12 cellular contexts compared by ENCODE assay signal in genomic region chr2:74142340-74142739, GRCh38. TPM values are rescaled to one million over a fixed set of nuclear protein-coding genes. Genes with fewer than 3 reads are reported as not detected.
DNase-seq lines count a peak whose midpoint lies in the region; ATAC-seq, FAIRE-seq and TF ChIP-seq lines count a peak whose summit lies in the region.
"Had no signal": no experiment of that assay in that cellular context is flagged by ENCODE, and none has a peak within 500 bp of the region (broad histone marks: within the 10 kb centered on the region; RNA-seq: fewer than 3 reads in every experiment).

No MANE protein-coding gene starts in this region.

- no peak for DNase-seq in activated T-cell treated with anti-CD3 and anti-CD28 coated beads, Interleukin-2, amount 50 U/mL, for 24 hours
- DNase-seq in activated T-cell treated with anti-CD3 and anti-CD28 coated beads, Interleukin-2, amount 50 U/mL, for 1 hour: no peak
- DNase-seq in NB4 (ENCODE audit: low read depth) (peak; percentile 62), chondrocyte (ENCODE audit: low spot score) (no peak), urothelium cell line (ENCODE audit: low spot score) (no peak)
- DNase-seq in activated effector memory CD4-positive, alpha-beta T cell treated with Interleukin-2 at 50 U/mL for 16 hours: no peak
- DNase-seq: activated CD8-positive, alpha-beta memory T cell treated with anti-CD3 and anti-CD28 coated beads, Interleukin-2, amount 50 U/mL, for 4 hours; CD4-positive, CD25-positive, alpha-beta regulatory T cell; psoas muscle had no signal

- peaks cover 6% of the 10 kb centered on the region for H3K4me1 Mint-ChIP-seq in activated T-cell treated with anti-CD3 and anti-CD28 coated beads, Interleukin-2, amount 50 U/mL, for 24 hours (ENCODE audit: low read depth)
- no peaks in the 10 kb centered on the region for H3K4me1 Mint-ChIP-seq in chondrocyte (ENCODE audit: low read depth)

- H3K27me3 Mint-ChIP-seq in activated T-cell treated with anti-CD3 and anti-CD28 coated beads, Interleukin-2, amount 50 U/mL, for 24 hours: no peaks in the 10 kb centered on the region
- no peaks in the 10 kb centered on the region for H3K27me3 Mint-ChIP-seq in chondrocyte (ENCODE audit: low read depth)
- H3K27me3 Mint-ChIP-seq: CD4-positive, CD25-positive, alpha-beta regulatory T cell had no signal

- FAIRE-seq in urothelium cell line (lab: Jason Lieb, UNC): peak; percentile 89

- ATAC-seq in HG03135 (IDR thresholded peaks at IDR 0.05; ENCODE audit: unreplicated experiment): no peak
- ATAC-seq in GM21737 (IDR thresholded peaks at IDR 0.05; ENCODE audit: unreplicated experiment): no peak
- ATAC-seq: psoas muscle had no signal

- H3K4me3 ChIP-seq in NB4 (ENCODE audit: low read depth, low read length): no peak overlapping the region
- H3K4me3 ChIP-seq: psoas muscle, vagina had no signal

- TF ChIP-seq CTCF in NB4 (IDR thresholded peaks at IDR 0.05; ENCODE audit: low read depth, low read length): peak; percentile 72
- TF ChIP-seq CTCF in chondrocyte (IDR thresholded peaks at IDR 0.05): peak; percentile 30

- no peaks in the 10 kb centered on the region for H3K9me3 Mint-ChIP-seq in activated T-cell treated with anti-CD3 and anti-CD28 coated beads, Interleukin-2, amount 50 U/mL, for 24 hours
- H3K9me3 Mint-ChIP-seq in chondrocyte (ENCODE audit: low read depth): no peaks in the 10 kb centered on the region
- H3K9me3 Mint-ChIP-seq: CD4-positive, CD25-positive, alpha-beta regulatory T cell had no signal

- H3K36me3 Mint-ChIP-seq in activated T-cell treated with anti-CD3 and anti-CD28 coated beads, Interleukin-2, amount 50 U/mL, for 24 hours (ENCODE audit: low read depth): peaks cover 69% of the 10 kb centered on the region
- peaks cover 5% of the 10 kb centered on the region for H3K36me3 Mint-ChIP-seq in chondrocyte (ENCODE audit: low read depth)

- no peak for TF ChIP-seq POLR2A in NB4 (IDR thresholded peaks at IDR 0.05; ENCODE audit: extremely low read depth, insufficient read length)

- peak overlapping the region; percentile 1 for H3K27ac Mint-ChIP-seq in activated T-cell treated with anti-CD3 and anti-CD28 coated beads, Interleukin-2, amount 50 U/mL, for 24 hours
- H3K27ac Mint-ChIP-seq in chondrocyte (ENCODE audit: unreplicated experiment): no peak overlapping the region
- H3K27ac Mint-ChIP-seq: CD4-positive, CD25-positive, alpha-beta regulatory T cell had no signal

- no peak overlapping the region for H3K4me3 Mint-ChIP-seq in activated T-cell treated with anti-CD3 and anti-CD28 coated beads, Interleukin-2, amount 50 U/mL, for 24 hours
- no peak overlapping the region for H3K4me3 Mint-ChIP-seq in chondrocyte (ENCODE audit: unreplicated experiment)

RNA-seq across cellular contexts. Expression of gene BOLA3, which starts 5.4 kb away (rescaled TPM):
- 27.4 to 46.4 TPM (median 27.8 TPM) in 3 replicates for total RNA-seq in chondrocyte

RNA-seq across cellular contexts. Expression of gene MOB1A, which starts 36.3 kb away (rescaled TPM):
- total RNA-seq in chondrocyte: 78.3 to 96.1 TPM (median 81.0 TPM) in 3 replicates

RNA-seq across cellular contexts. Expression of gene MTHFD2, which starts 56.1 kb away (rescaled TPM):
- total RNA-seq in chondrocyte: 74.0 to 366 TPM (median 363 TPM) in 3 replicates
